1 cellular context compared by ENCODE assay signal in genomic region chr4:2937986-2938385, GRCh38.
A peak's percentile ranks its signal among the peaks of the same experiment; 100 is the strongest.
TF ChIP-seq lines count a peak whose summit lies in the region.

No MANE protein-coding gene starts in this region.

TF ChIP-seq in GM12878, 131 proteins besides CTCF, POLR2A, EP300 and RAD21:
- TF ChIP-seq CHD2 (IDR thresholded peaks at IDR 0.05; ENCODE audit: borderline replicate concordance, low read depth, low read length) (0 out of 2 replicates have a peak, but pooled peaks have one; percentile 1), ZNF384 (IDR thresholded peaks at IDR 0.05; ENCODE audit: borderline replicate concordance, low read depth, low read length) (no peak)
TF ChIP-seq in GM12878: peak in this region for 1.
